17 cellular contexts compared by ENCODE assay signal in the genomic region with DNA sequence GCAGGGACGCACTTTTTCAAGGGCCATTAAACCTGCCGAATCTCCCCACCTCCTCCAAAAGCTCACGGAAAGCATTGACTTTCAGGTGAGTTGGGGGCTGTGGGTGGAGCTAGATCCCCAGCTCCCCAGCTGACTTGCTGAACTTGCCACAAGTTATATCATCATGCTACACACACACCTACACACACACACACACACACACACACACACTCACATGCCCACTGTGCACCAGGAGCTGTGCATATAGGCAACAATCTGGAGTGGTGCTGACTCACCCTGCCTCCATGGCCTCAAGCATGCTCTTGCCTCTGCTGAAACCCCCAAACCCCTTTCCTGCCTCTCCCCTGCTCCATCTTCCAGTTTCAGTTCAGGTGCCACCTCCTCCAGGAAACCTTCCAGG. TPM values are rescaled to one million over a fixed set of nuclear protein-coding genes. Genes with fewer than 3 reads are reported as not detected.
"Had no signal": no experiment of that assay in that cellular context is flagged by ENCODE, and none has a peak within 500 bp of the region (broad histone marks: within the 10 kb centered on the region; RNA-seq: fewer than 3 reads in every experiment).

No MANE protein-coding gene starts in this region.

- H3K4me3 ChIP-seq: lower lobe of right lung, psoas muscle, testis had no signal

- H3K36me3 ChIP-seq: lower lobe of right lung had no signal

- H3K27me3 ChIP-seq: testis had no signal

- H3K9me3 ChIP-seq: lower lobe of right lung, psoas muscle, testis had no signal

- H3K4me1 ChIP-seq: lower lobe of right lung, psoas muscle, testis had no signal

- H3K27ac ChIP-seq: epithelial cell of prostate, lower lobe of right lung, psoas muscle, testis had no signal

- DNase-seq: activated CD4-positive, alpha-beta T cell treated with anti-CD3 and anti-CD28 coated beads for 4 hours; activated CD8-positive, alpha-beta T cell treated with anti-CD3 and anti-CD28 coated beads, Interleukin-2, amount 10 ng/mL, durations not matched to agents 7 days and 5 days; activated naive CD4-positive, alpha-beta T cell treated with anti-CD3 and anti-CD28 coated beads for 36 hours; effector memory CD8-positive, alpha-beta T cell; hippocampal formation; kidney glomerular epithelial cell; lower lobe of right lung; naive thymus-derived CD4-positive, alpha-beta T cell; psoas muscle; stimulated activated CD4-positive, alpha-beta T cell treated with anti-CD3 and anti-CD28 coated beads, Interleukin-4, amount 100 ng/mL, for 1 hour; stimulated activated CD8-positive, alpha-beta memory T cell treated with anti-CD3 and anti-CD28 coated beads, Interleukin-4, amount 100 ng/mL, for 48 hours; stimulated activated naive CD8-positive, alpha-beta T cell treated with anti-CD3 and anti-CD28 coated beads, Interleukin-15, Interleukin-2, amounts not matched to agents 100 U/mL and 50 U/mL, for 24 hours; T-helper 1 cell; testis had no signal

- ATAC-seq: activated CD8-positive, alpha-beta T cell treated with anti-CD3 and anti-CD28 coated beads, Interleukin-2, amount 10 ng/mL, durations not matched to agents 7 days and 5 days; effector memory CD8-positive, alpha-beta T cell; lower lobe of right lung; naive thymus-derived CD4-positive, alpha-beta T cell; psoas muscle; stimulated activated naive CD8-positive, alpha-beta T cell treated with anti-CD3 and anti-CD28 coated beads, Interleukin-15, Interleukin-2, amounts not matched to agents 100 U/mL and 50 U/mL, for 24 hours had no signal

RNA-seq across cellular contexts. Expression of gene SERPINA3, which starts 26.1 kb away (rescaled TPM):
- total RNA-seq: activated CD8-positive, alpha-beta T cell treated with anti-CD3 and anti-CD28 coated beads, Interleukin-2, amount 10 ng/mL, durations not matched to agents 7 days and 5 days; activated naive CD4-positive, alpha-beta T cell treated with anti-CD3 and anti-CD28 coated beads for 36 hours; activated T-helper 1 cell treated with anti-CD3 and anti-CD28 coated beads, Interleukin-12 subunit alpha, Interleukin-12 subunit beta, Interleukin-2, Interleukin-4 antibody, amounts not matched to agents 30 ng/mL and 10 ng/mL and 1 ng/mL, durations not matched to agents 14 hours and 24 hours and 36 hours; mononuclear cell; naive thymus-derived CD4-positive, alpha-beta T cell had no signal
- polyA plus RNA-seq: naive thymus-derived CD4-positive, alpha-beta T cell had no signal

RNA-seq across cellular contexts. Expression of gene SERPINA5, which starts 57.1 kb away (rescaled TPM):
- total RNA-seq: activated CD8-positive, alpha-beta T cell treated with anti-CD3 and anti-CD28 coated beads, Interleukin-2, amount 10 ng/mL, durations not matched to agents 7 days and 5 days; activated naive CD4-positive, alpha-beta T cell treated with anti-CD3 and anti-CD28 coated beads for 36 hours; activated T-helper 1 cell treated with anti-CD3 and anti-CD28 coated beads, Interleukin-12 subunit alpha, Interleukin-12 subunit beta, Interleukin-2, Interleukin-4 antibody, amounts not matched to agents 30 ng/mL and 10 ng/mL and 1 ng/mL, durations not matched to agents 14 hours and 24 hours and 36 hours; mononuclear cell; naive thymus-derived CD4-positive, alpha-beta T cell had no signal
- polyA plus RNA-seq: naive thymus-derived CD4-positive, alpha-beta T cell had no signal
